ENCODE assay signal across 24 cellular contexts in the genomic region with DNA sequence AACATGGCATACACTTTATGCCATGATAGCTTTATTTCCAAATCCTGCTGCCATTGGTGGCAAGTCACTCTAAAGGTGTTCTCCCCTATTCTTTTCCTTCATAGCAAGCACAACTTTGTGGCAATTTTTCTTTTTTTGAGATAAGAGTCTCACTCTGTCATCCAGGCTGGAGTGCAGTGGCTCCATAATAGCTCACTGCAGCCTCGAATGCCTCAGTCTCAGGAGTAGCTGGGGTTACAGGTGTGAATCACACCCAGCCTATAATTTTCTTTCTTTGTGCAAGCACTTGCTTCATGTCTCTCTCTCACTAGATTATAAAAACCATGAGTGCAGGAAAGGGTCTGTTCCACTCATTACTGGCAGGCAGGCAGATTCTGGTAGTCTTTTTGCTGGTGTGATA.
"Had no signal": no experiment of that assay in that cellular context is flagged by ENCODE, and none has a peak within 500 bp of the region (broad histone marks: within the 10 kb centered on the region; RNA-seq: fewer than 3 reads in every experiment).

No MANE protein-coding gene starts in this region.

- H3K9me3 ChIP-seq: ascending aorta, heart right ventricle, lower lobe of right lung, mucosa of descending colon, upper lobe of right lung had no signal

- ATAC-seq: effector memory CD8-positive, alpha-beta T cell; esophagus mucosa; heart right ventricle; left lobe of liver; lower lobe of right lung; mucosa of descending colon; natural killer cell treated with Interleukin-12 subunit alpha and Interleukin-12 subunit beta and Interleukin-15 and Interleukin-18, amount 100 ng/mL, for 72 hours; right cardiac atrium; upper lobe of right lung had no signal

- H3K36me3 ChIP-seq: ascending aorta, heart right ventricle, lower lobe of right lung, upper lobe of right lung had no signal

- DNase-seq: activated CD4-positive, alpha-beta memory T cell treated with anti-CD3 and anti-CD28 coated beads for 36 hours; activated CD4-positive, alpha-beta T cell treated with anti-CD3 and anti-CD28 coated beads, Interleukin-2, amount 10 ng/mL, durations not matched to agents 24 days and 14 days; activated CD4-positive, CD25-positive, alpha-beta regulatory T cell treated with anti-CD3 and anti-CD28 coated beads, Interleukin-2, amount 50 U/mL, for 72 hours; activated CD8-positive, alpha-beta memory T cell treated with anti-CD3 and anti-CD28 coated beads, Interleukin-2, amount 50 U/mL, for 4 hours; activated effector memory CD4-positive, alpha-beta T cell treated with anti-CD3 and anti-CD28 coated beads, Interleukin-2, amount 50 U/mL, for 16 hours; activated naive CD4-positive, alpha-beta T cell treated with anti-CD3 and anti-CD28 coated beads, Interleukin-2, amount 10 ng/mL, durations not matched to agents 7 days and 5 days; activated naive CD8-positive, alpha-beta T cell treated with anti-CD3 and anti-CD28 coated beads, Interleukin-2, amount 10 ng/mL, durations not matched to agents 7 days and 5 days; activated T-cell treated with anti-CD3 and anti-CD28 coated beads, Interleukin-2, amount 50 U/mL, for 1 hour; dorsolateral prefrontal cortex; effector memory CD8-positive, alpha-beta T cell; heart right ventricle; kidney glomerular epithelial cell; lower lobe of right lung; mucosa of descending colon; right cardiac atrium; stimulated activated CD4-positive, alpha-beta T cell treated with anti-CD3 and anti-CD28 coated beads, Interleukin-2, amount 100 ng/mL, for 48 hours; substantia nigra; T-helper 2 cell; upper lobe of right lung had no signal

- H3K4me3 ChIP-seq: ascending aorta, coronary artery, dorsolateral prefrontal cortex, heart right ventricle, lower lobe of right lung, mucosa of descending colon, upper lobe of right lung had no signal

- H3K27ac ChIP-seq: ascending aorta, coronary artery, dorsolateral prefrontal cortex, heart right ventricle, lower lobe of right lung, upper lobe of right lung had no signal

- H3K4me1 ChIP-seq: lower lobe of right lung, upper lobe of right lung had no signal

- H3K27me3 ChIP-seq: ascending aorta, dorsolateral prefrontal cortex, upper lobe of right lung had no signal
